26 cellular contexts compared by ENCODE assay signal in genomic region chr11:120854988-120855387, GRCh38.
DNase-seq lines count a peak whose midpoint lies in the region; ATAC-seq and TF ChIP-seq lines count a peak whose summit lies in the region.
"Had no signal": no experiment of that assay in that cellular context is flagged by ENCODE, and none has a peak within 500 bp of the region (broad histone marks: within the 10 kb centered on the region; RNA-seq: fewer than 3 reads in every experiment).

No MANE protein-coding gene starts in this region.

- no peak overlapping the region for H3K27ac Mint-ChIP-seq in activated naive CD4-positive, alpha-beta T cell treated with anti-CD3 and anti-CD28 coated beads, Interleukin-2, amount 10 ng/mL, durations not matched to agents 7 days and 5 days
- H3K27ac Mint-ChIP-seq: CD14-positive monocyte; CD8-positive, alpha-beta memory T cell had no signal

- TF ChIP-seq POLR2A in ovary (IDR thresholded peaks at IDR 0.05): no peak

- H3K4me1 Mint-ChIP-seq in activated naive CD4-positive, alpha-beta T cell treated with anti-CD3 and anti-CD28 coated beads, Interleukin-2, amount 10 ng/mL, durations not matched to agents 7 days and 5 days: no peaks in the 10 kb centered on the region
- H3K4me1 Mint-ChIP-seq: CD14-positive monocyte; CD8-positive, alpha-beta memory T cell had no signal

- intact Hi-C loops in ovary (cut with DNase I): no loop called here

- H3K36me3 Mint-ChIP-seq in activated naive CD4-positive, alpha-beta T cell treated with anti-CD3 and anti-CD28 coated beads, Interleukin-2, amount 10 ng/mL, durations not matched to agents 7 days and 5 days: no peaks in the 10 kb centered on the region
- H3K36me3 Mint-ChIP-seq: CD14-positive monocyte; CD8-positive, alpha-beta memory T cell had no signal

- TF ChIP-seq CTCF in HEK293 (tag by site-specific recombination; IDR thresholded peaks at IDR 0.05) (no peak), choroid plexus epithelial cell (conservative IDR thresholded peaks at IDR 0.05; ENCODE audit: low read depth, low read length) (no peak), ovary (IDR thresholded peaks at IDR 0.05) (no peak)

- POLR2A ChIA-PET in HEK293 (lab: Yijun Ruan, JAX): no interaction called here

- DNase-seq in AG20443 (ENCODE audit: low spot score) (peak; percentile 24), choroid plexus epithelial cell (ENCODE audit: low read depth) (peak; percentile 8), left kidney (ENCODE audit: low read depth, low spot score) (peak; percentile 51), ovary (no peak)
- no peak for DNase-seq in activated naive CD4-positive, alpha-beta T cell treated with anti-CD3 and anti-CD28 coated beads, Interleukin-2, amount 10 ng/mL, durations not matched to agents 7 days and 5 days
- DNase-seq: BE2C; Calu3; CD8-positive, alpha-beta memory T cell; HCEC 1CT; Kasumi-1; NCI-H1092 treated with DMSO at 0.1 percent for 48 hours; NCI-H1436; NCI-H187; NCI-H2081 treated with DMSO at 0.1 percent for 48 hours; NCI-H2171; NCI-H524; NCI-H774; PC-3; SK-N-SH; SW 1271 had no signal

- H3K4me1 ChIP-seq in HEK293 (ENCODE audit: control insufficient read depth, insufficient read depth, low read length): no peaks in the 10 kb centered on the region
- no peaks in the 10 kb centered on the region for H3K4me1 ChIP-seq in ovary (ENCODE audit: insufficient read depth)
- H3K4me1 ChIP-seq: A549 had no signal

- WGBS in ovary, 3 donors: 19 to 44% (median 42%) methylated on average over 5 of the region's 5 CpGs

- H3K4me3 ChIP-seq in HEK293 (ENCODE audit: low read depth, low read length) (no peak overlapping the region), choroid plexus epithelial cell (ENCODE audit: low read depth, low read length) (no peak overlapping the region), ovary (no peak overlapping the region)
- H3K4me3 ChIP-seq: A549, K562 had no signal

- H3K9me3 ChIP-seq in HEK293 (ENCODE audit: control insufficient read depth, insufficient read depth, low read depth, low read length): no peaks in the 10 kb centered on the region
- no peaks in the 10 kb centered on the region for H3K9me3 ChIP-seq in ovary
- H3K9me3 ChIP-seq: A549, BE2C, SK-N-SH had no signal

- ATAC-seq in HG02973 (IDR thresholded peaks at IDR 0.05; ENCODE audit: unreplicated experiment): no peak
- ATAC-seq: A549, HepG2, K562, PC-3 had no signal

- H3K4me3 Mint-ChIP-seq in activated naive CD4-positive, alpha-beta T cell treated with anti-CD3 and anti-CD28 coated beads, Interleukin-2, amount 10 ng/mL, durations not matched to agents 7 days and 5 days: no peak overlapping the region
- H3K4me3 Mint-ChIP-seq: CD14-positive monocyte; CD8-positive, alpha-beta memory T cell had no signal

- no peak overlapping the region for H3K27ac ChIP-seq in HEK293 (ENCODE audit: extremely low read depth, low read depth, low read length)
- no peak overlapping the region for H3K27ac ChIP-seq in ovary
- H3K27ac ChIP-seq: A549 had no signal

- peaks cover 5% of the 10 kb centered on the region for H3K27me3 Mint-ChIP-seq in activated naive CD4-positive, alpha-beta T cell treated with anti-CD3 and anti-CD28 coated beads, Interleukin-2, amount 10 ng/mL, durations not matched to agents 7 days and 5 days

- no peaks in the 10 kb centered on the region for H3K9me3 Mint-ChIP-seq in activated naive CD4-positive, alpha-beta T cell treated with anti-CD3 and anti-CD28 coated beads, Interleukin-2, amount 10 ng/mL, durations not matched to agents 7 days and 5 days
- H3K9me3 Mint-ChIP-seq: CD14-positive monocyte; CD8-positive, alpha-beta memory T cell had no signal

- TF ChIP-seq EP300 in ovary (IDR thresholded peaks at IDR 0.05): no peak

- H3K27me3 ChIP-seq in ovary: no peaks in the 10 kb centered on the region
- H3K27me3 ChIP-seq: BE2C had no signal

- CTCF ChIA-PET in HEK293 (lab: Yijun Ruan, JAX): no interaction called here
- CTCF ChIA-PET in activated naive CD4-positive, alpha-beta T cell treated with anti-CD3 and anti-CD28 coated beads, Interleukin-2, amount 10 ng/mL, durations not matched to agents 7 days and 5 days (lab: Charles Lee): no interaction called here

- no peaks in the 10 kb centered on the region for H3K36me3 ChIP-seq in HEK293 (ENCODE audit: control insufficient read depth in 2 of 2, insufficient read depth in 1 of 2, low read length in 2 of 2)
- no peaks in the 10 kb centered on the region for H3K36me3 ChIP-seq in ovary
- H3K36me3 ChIP-seq: BE2C had no signal

TF ChIP-seq in HEK293, 187 proteins besides CTCF, POLR2A, EP300 and RAD21:
- TF ChIP-seq HOXD13 (CRISPR knock-in tag; IDR thresholded peaks at IDR 0.05; ENCODE audit: borderline replicate concordance) (no peak), ZNF394 (tag by site-specific recombination; IDR thresholded peaks at IDR 0.05; ENCODE audit: borderline replicate concordance) (no peak), REST (tag by site-specific recombination; IDR thresholded peaks at IDR 0.05) (peak; percentile 83)

Comparison
In these comparisons a context has a peak if more than half of its experiments do, and no peak if none do; other contexts are left out.
1. DNase-seq: peak in AG20443 (single experiment), choroid plexus epithelial cell (single experiment) and left kidney (single experiment); none in activated naive CD4-positive, alpha-beta T cell treated with anti-CD3 and anti-CD28 coated beads, Interleukin-2, amount 10 ng/mL, durations not matched to agents 7 days and 5 days (single experiment) and ovary (0 of 5).